In genomic region chr15:25677719-25678497, GRCh38 we compare ENCODE assay signal across 19 cellular contexts.
"Had no signal": no experiment of that assay in that cellular context is flagged by ENCODE, and none has a peak within 500 bp of the region (broad histone marks: within the 10 kb centered on the region; RNA-seq: fewer than 3 reads in every experiment).

No MANE protein-coding gene starts in this region.

- H3K27me3 ChIP-seq: foreskin keratinocyte, left lung, spleen, upper lobe of left lung had no signal

- H3K9me3 ChIP-seq: left lung, spleen, upper lobe of left lung had no signal

- H3K4me3 ChIP-seq: left lung, mucosa of descending colon, spleen, upper lobe of left lung had no signal

- H3K27ac ChIP-seq: foreskin keratinocyte, left lung, spleen, upper lobe of left lung had no signal

- DNase-seq: activated B cell treated with CpG ODN at 0.5 μM for 24 hours; activated CD4-positive, alpha-beta T cell treated with anti-CD3 and anti-CD28 coated beads for 36 hours; activated CD4-positive, alpha-beta T cell treated with anti-CD3 and anti-CD28 coated beads, Interleukin-2, amount 50 U/mL, for 4 hours; activated CD8-positive, alpha-beta memory T cell treated with anti-CD3 and anti-CD28 coated beads, Interleukin-2, amount 50 U/mL, for 48 hours; activated naive CD4-positive, alpha-beta T cell treated with Interleukin-2 at 50 U/mL for 16 hours; activated naive CD8-positive, alpha-beta T cell treated with anti-CD3 and anti-CD28 coated beads for 36 hours; activated T-cell treated with anti-CD3 and anti-CD28 coated beads, Interleukin-2, amount 50 U/mL, for 4 hours; cerebellar nuclear complex; foreskin keratinocyte; immature natural killer cell; left lung; mucosa of descending colon; naive B cell; spleen; stimulated activated CD4-positive, alpha-beta T cell treated with anti-CD3 and anti-CD28 coated beads, Interleukin-4, amount 100 ng/mL, for 1 hour; stimulated activated naive CD4-positive, alpha-beta T cell treated with Interleukin-2 at 50 U/mL for 16 hours; T-helper 9 cell had no signal

- ATAC-seq: activated CD4-positive, alpha-beta T cell treated with anti-CD3 and anti-CD28 coated beads for 36 hours; activated T-cell treated with anti-CD3 and anti-CD28 coated beads, Interleukin-2, amount 50 U/mL, for 4 hours; foreskin keratinocyte; left lung; mucosa of descending colon; sciatic nerve had no signal

- H3K4me1 ChIP-seq: foreskin keratinocyte, left lung, upper lobe of left lung had no signal
